Comparison of ENCODE assay signal across 8 cellular contexts in genomic region chr1:63321788-63322247, GRCh38. TPM values are rescaled to one million over a fixed set of nuclear protein-coding genes. Genes with fewer than 3 reads are reported as not detected.
DNase-seq lines count a peak whose midpoint lies in the region; TF ChIP-seq lines count a peak whose summit lies in the region.

No MANE protein-coding gene starts in this region.

- intact Hi-C loops in breast epithelium (cut with DNase I; ENCODE audit: low total_unique reads) (no loop called here), MCF 10A (cut with micrococcal nuclease) (no loop called here), testis (cut with DNase I; ENCODE audit: low total_unique reads) (no loop called here)

- H3K27ac Mint-ChIP-seq in MCF 10A (ENCODE audit: low read depth, unreplicated experiment) = no peak overlapping the region

- no peaks in the 10 kb centered on the region for H3K4me1 Mint-ChIP-seq in MCF 10A (ENCODE audit: insufficient read depth, unreplicated experiment)

- H3K4me3 ChIP-seq in breast epithelium (peak overlapping the region; percentile 40 to 80 (median 55)), iPS-18a (ENCODE audit: low read length) (peak overlapping the region; percentile 82), testis (peak overlapping the region; percentile 48 to 59)

- no TSS peak for BruUV-seq in MCF 10A (replicated peaks; lab: Mats Ljungman, UMichigan)

- H3K27me3 ChIP-seq in breast epithelium (peaks cover 14 to 99% of the 10 kb centered on the region in 2 donors), iPS-18a (ENCODE audit: control insufficient read depth, insufficient read depth, low read length) (peaks cover 89% of the 10 kb centered on the region), testis (no peaks in the 10 kb centered on the region)

- DNase-seq in breast epithelium (ENCODE audit: low spot score in 2 of 2) (no peak), MCF 10A (ENCODE audit: unreplicated experiment) (no peak), testis (no peak), epidermal melanocyte (ENCODE audit: insufficient read length, low spot score) (no peak), KG1 (lab: John Stamatoyannopoulos, UW) (no peak), foreskin melanocyte (no peak)

- 7 to 11% methylated on average over 18 of the region's 18 CpGs for WGBS in testis, 2 donors

- H3K27me3 Mint-ChIP-seq in MCF 10A (ENCODE audit: insufficient read depth, unreplicated experiment) = no peaks in the 10 kb centered on the region

- POLR2A ChIA-PET in MCF 10A (lab: Yijun Ruan, JAX) = interaction anchor here (0.7 kb wide), 1 partner anchor 885 kb away, joined by 3 read pairs; no protein-coding TSS in a partner anchor

- H3K4me3 Mint-ChIP-seq in MCF 10A (ENCODE audit: unreplicated experiment) = no peak overlapping the region

- H3K9me3 ChIP-seq in breast epithelium = no peaks in the 10 kb centered on the region
- H3K9me3 ChIP-seq in iPS-18a (ENCODE audit: control insufficient read depth, low read depth, low read length) = no peaks in the 10 kb centered on the region
- H3K9me3 ChIP-seq in testis = no peaks in the 10 kb centered on the region

- TF ChIP-seq CTCF in breast epithelium (IDR thresholded peaks at IDR 0.05) (no peak), MCF 10A (IDR thresholded peaks at IDR 0.05; ENCODE audit: unreplicated experiment) (no peak), VCaP (conservative IDR thresholded peaks at IDR 0.05) (no peak), testis (IDR thresholded peaks at IDR 0.05) (no peak)

- peak overlapping the region; percentile 51 for H3K9ac ChIP-seq in iPS-18a (ENCODE audit: low read length)

- H3K4me1 ChIP-seq in breast epithelium (no peaks in the 10 kb centered on the region), iPS-18a (ENCODE audit: control insufficient read depth, low read depth, low read length) (peaks cover 33% of the 10 kb centered on the region), testis (peaks cover 14% of the 10 kb centered on the region)

- peaks cover 9% of the 10 kb centered on the region for H3K9me3 Mint-ChIP-seq in MCF 10A (ENCODE audit: unreplicated experiment)

- CTCF ChIA-PET in MCF 10A (lab: Yijun Ruan, JAX) = no interaction called here

- TF ChIP-seq POLR2A in breast epithelium (IDR thresholded peaks at IDR 0.05) (no peak), testis (IDR thresholded peaks at IDR 0.05) (no peak)

- no peaks in the 10 kb centered on the region for H3K36me3 Mint-ChIP-seq in MCF 10A (ENCODE audit: insufficient read depth, unreplicated experiment)

- H3K27ac ChIP-seq in breast epithelium (no peak overlapping the region), VCaP (peak overlapping the region; percentile 86), iPS-18a (ENCODE audit: low read length) (no peak overlapping the region), testis (no peak overlapping the region)

- H3K36me3 ChIP-seq in breast epithelium (no peaks in the 10 kb centered on the region), iPS-18a (ENCODE audit: control insufficient read depth, low read depth, low read length) (no peaks in the 10 kb centered on the region), testis (ENCODE audit: low read depth, missing control alignments) (no peaks in the 10 kb centered on the region)

RNA-seq across cellular contexts. Expression of gene FOXD3, which starts 0.5 kb away (rescaled TPM):
- total RNA-seq in breast epithelium (not detected), MCF 10A (2022) (not detected in 2 replicates), testis (1 to 10 TPM in 1 of 2 donors, under 1 TPM in 1; 0.37 to 3.5 TPM)
- polyA plus RNA-seq in testis (ENCODE audit: insufficient read depth, low read depth, low replicate concordance) = 0.69 TPM

RNA-seq across cellular contexts. Expression of gene ALG6, which starts 45.6 kb away (rescaled TPM):
- total RNA-seq in breast epithelium (10 to 100 TPM in 2 of 3 donors, 1 to 10 TPM in 1; 8.8 to 17.7 (median 14.1) TPM), MCF 10A (2022) (5.4 and 6.0 TPM in 2 replicates), testis (1 to 10 TPM; 9.9 to 10.0 TPM)
- polyA plus RNA-seq in testis (ENCODE audit: insufficient read depth, low read depth, low replicate concordance) = 7.8 TPM
